22 cellular contexts compared by ENCODE assay signal in genomic region chr2:166090346-166090745, GRCh38. TPM values are rescaled to one million over a fixed set of nuclear protein-coding genes. Genes with fewer than 3 reads are reported as not detected.
DNase-seq lines count a peak whose midpoint lies in the region; ATAC-seq and TF ChIP-seq lines count a peak whose summit lies in the region.
"Had no signal": no experiment of that assay in that cellular context is flagged by ENCODE, and none has a peak within 500 bp of the region (broad histone marks: within the 10 kb centered on the region; RNA-seq: fewer than 3 reads in every experiment).

No MANE protein-coding gene starts in this region.

- no peaks in the 10 kb centered on the region for H3K79me2 ChIP-seq in fibroblast of lung (ENCODE audit: control insufficient read depth, insufficient read depth, low read length)

- peaks cover 8% of the 10 kb centered on the region for H3K4me1 ChIP-seq in fibroblast of lung (ENCODE audit: control insufficient read depth, extremely low read depth, insufficient read depth, low read length)
- H3K4me1 ChIP-seq: ascending aorta had no signal

- no peak overlapping the region for H3K27ac ChIP-seq in fibroblast of lung (ENCODE audit: insufficient read depth, low read length)
- H3K27ac ChIP-seq: ascending aorta, neutrophil had no signal

- no peaks in the 10 kb centered on the region for H3K9me3 ChIP-seq in fibroblast of lung (ENCODE audit: control insufficient read depth, insufficient read depth, low read depth, low read length)
- H3K9me3 ChIP-seq: ascending aorta, heart left ventricle, neutrophil had no signal

- no peaks in the 10 kb centered on the region for H3K36me3 ChIP-seq in fibroblast of lung (ENCODE audit: control insufficient read depth, insufficient read depth, low read length)
- H3K36me3 ChIP-seq: ascending aorta, heart left ventricle, neutrophil had no signal

- CTCF ChIA-PET in GM10248 (lab: Yijun Ruan, JAX) = interaction anchor here (1.0 kb wide), 1 partner anchor 22 kb away, joined by 3 read pairs; no protein-coding TSS in a partner anchor

- H2AFZ ChIP-seq in fibroblast of lung (ENCODE audit: low read length) = no peak overlapping the region

- no peak for ATAC-seq in HG02763 (IDR thresholded peaks at IDR 0.05; ENCODE audit: unreplicated experiment)
- ATAC-seq in GM19035 (IDR thresholded peaks at IDR 0.05; ENCODE audit: unreplicated experiment) = no peak
- ATAC-seq: heart left ventricle, left lobe of liver, SK-N-SH treated with all-trans-retinoic acid at 6 μM for 48 hours had no signal

- no peak overlapping the region for H3K9ac ChIP-seq in fibroblast of lung (ENCODE audit: insufficient read depth, low read length)

- TF ChIP-seq CTCF in fibroblast of lung (conservative IDR thresholded peaks at IDR 0.05 in 1 of 2, IDR thresholded peaks at IDR 0.05 in 1 of 2; ENCODE audit: low read depth in 1 of 2, low read length in 2 of 2) (no peak), GM10248 (IDR thresholded peaks at IDR 0.05; ENCODE audit: control extremely low read depth, extremely low read depth, low read depth, missing control alignments) (no peak)

- peak; percentile 41 for DNase-seq in LHCN-M2 (ENCODE audit: low read depth)
- peak; percentile 46 for DNase-seq in OCI-M1 (lab: John Stamatoyannopoulos, UW)
- DNase-seq in fibroblast of lung (ENCODE audit: low read depth in 2 of 2) = peak; percentile 11 to 81
- peak; percentile 43 for DNase-seq in skeletal muscle cell (ENCODE audit: low read depth)
- DNase-seq in GM10248 (ENCODE audit: extremely low spot score) = no peak
- DNase-seq in pons (ENCODE audit: low spot score) = no peak
- DNase-seq: activated CD4-positive, CD25-positive, alpha-beta regulatory T cell; activated naive CD4-positive, alpha-beta T cell treated with anti-CD3 and anti-CD28 coated beads for 36 hours; activated T-cell treated with anti-CD3 and anti-CD28 coated beads, Interleukin-2, amount 50 U/mL, for 48 hours; AML-193; COR-L47; DMS79 treated with DMSO at 0.1 percent for 48 hours; effector CD8-positive, alpha-beta T cell; heart left ventricle; T-helper 9 cell had no signal

- H4K20me1 ChIP-seq in fibroblast of lung (ENCODE audit: control insufficient read depth, extremely low read depth, insufficient read depth, low read length) = no peaks in the 10 kb centered on the region

- H3K4me3 ChIP-seq in fibroblast of lung (replicated peaks in 1 of 4; ENCODE audit: control extremely low read depth in 1 of 4, insufficient read depth in 1 of 4, low read depth in 3 of 4, low read length in 4 of 4) (no peak overlapping the region), skeletal muscle cell (ENCODE audit: low read depth, low read length) (no peak overlapping the region)
- H3K4me3 ChIP-seq: ascending aorta had no signal

- no peaks in the 10 kb centered on the region for H3K27me3 ChIP-seq in fibroblast of lung (ENCODE audit: control insufficient read depth, insufficient read depth, low read length)
- H3K27me3 ChIP-seq: ascending aorta, heart left ventricle, neutrophil had no signal

- POLR2A ChIA-PET in GM10248 (lab: Yijun Ruan, JAX) = no interaction called here

- H3K4me2 ChIP-seq in fibroblast of lung (ENCODE audit: extremely low read depth, insufficient read depth, low read length) = no peak overlapping the region

RNA-seq across cellular contexts. Expression of gene SCN1A, which starts 37.5 kb away (rescaled TPM):
- total RNA-seq in LHCN-M2 (2014; rRNA removed) (0.06 and 1.1 TPM in 2 replicates), fibroblast of lung (under 0.01 and 0.50 TPM in 2 replicates)
- polyA plus RNA-seq in LHCN-M2 (2012) = 0.01 TPM
- polyA plus RNA-seq in fibroblast of lung = 0.05 TPM in 1 of 2 replicates, not detected in the other
- polyA plus RNA-seq in fibroblast of lung (2012) = not detected in 2 replicates
- polyA minus RNA-seq in fibroblast of lung (ENCODE audit: low replicate concordance) = not detected in 2 replicates
- total RNA-seq: activated naive CD4-positive, alpha-beta T cell treated with anti-CD3 and anti-CD28 coated beads for 36 hours; ascending aorta had no signal
- polyA plus RNA-seq: esophagus had no signal

Comparison
In these comparisons a context has a peak if more than half of its experiments do, and no peak if none do; other contexts are left out.
1. DNase-seq: peak in LHCN-M2 (single experiment), OCI-M1 (single experiment), fibroblast of lung (2 of 2) and skeletal muscle cell (single experiment); none in GM10248 (single experiment) and pons (single experiment).